Comparison of ENCODE assay signal across 7 cellular contexts in the genomic region with DNA sequence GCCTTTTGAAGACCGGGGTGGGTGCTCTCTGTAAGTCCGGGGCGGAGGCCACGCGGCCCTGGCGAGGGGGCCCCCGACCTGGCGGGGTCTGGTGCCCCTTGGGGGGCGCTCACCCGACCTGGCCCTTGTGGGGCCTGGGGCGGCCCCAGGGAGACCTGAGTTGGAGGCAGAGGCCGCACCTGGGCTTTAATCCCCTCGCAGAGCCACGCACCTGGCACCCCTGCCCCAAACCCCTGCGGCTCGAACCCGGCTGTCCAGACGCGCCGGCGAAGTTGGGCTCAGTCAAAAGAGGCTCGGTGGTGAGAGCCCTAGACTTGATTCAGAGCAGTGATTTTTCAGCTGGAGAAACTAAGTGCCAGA. TPM values are rescaled to one million over a fixed set of nuclear protein-coding genes. Genes with fewer than 3 reads are reported as not detected.
DNase-seq lines count a peak whose midpoint lies in the region; ATAC-seq and TF ChIP-seq lines count a peak whose summit lies in the region.

No MANE protein-coding gene starts in this region.

- H3K36me3 Mint-ChIP-seq in type B pancreatic cell: peaks cover 21% of the 10 kb centered on the region

- H3K27me3 Mint-ChIP-seq in type B pancreatic cell: no peaks in the 10 kb centered on the region

- TF ChIP-seq CTCF in prostate gland (IDR thresholded peaks at IDR 0.05) (no peak), type B pancreatic cell (conservative IDR thresholded peaks at IDR 0.05) (no peak)

- H3K36me3 ChIP-seq in duodenal mucosa (ENCODE audit: control insufficient read depth in 1 of 2, insufficient read depth in 2 of 2, low read length in 2 of 2): peaks cover 0 to 23% of the 10 kb centered on the region in 2 donors
- H3K36me3 ChIP-seq in prostate gland: peaks cover 0 to 13% of the 10 kb centered on the region in 2 donors

- H3K27me3 ChIP-seq in duodenal mucosa (ENCODE audit: control insufficient read depth in 1 of 2, insufficient read depth in 2 of 2, low read length in 2 of 2): no peaks in the 10 kb centered on the region
- no peaks in the 10 kb centered on the region for H3K27me3 ChIP-seq in prostate gland (replicated peaks; ENCODE audit: insufficient read depth)

- H3K4me3 ChIP-seq in duodenal mucosa (ENCODE audit: low read depth in 1 of 2, low read length in 2 of 2) (peak overlapping the region; percentile 71 to 72), prostate gland (peak overlapping the region; percentile 28 to 37)

- no peak for TF ChIP-seq POLR2A in prostate gland (IDR thresholded peaks at IDR 0.05)

- H3K27ac Mint-ChIP-seq in type B pancreatic cell: no peak overlapping the region

- ATAC-seq in GM19395 (IDR thresholded peaks at IDR 0.05; ENCODE audit: unreplicated experiment) (peak; percentile 54), HG03460 (IDR thresholded peaks at IDR 0.05; ENCODE audit: unreplicated experiment) (peak; percentile 7)

- 38% methylated on average over 15 of the region's 22 CpGs for WGBS in prostate gland

- H3K4me1 ChIP-seq in duodenal mucosa (ENCODE audit: control insufficient read depth in 1 of 2, insufficient read depth in 2 of 2, low read length in 2 of 2) (peaks cover 5 to 9% of the 10 kb centered on the region in 2 donors), prostate gland (replicated peaks) (peaks cover 5% of the 10 kb centered on the region)

- H3K9me3 Mint-ChIP-seq in type B pancreatic cell: no peaks in the 10 kb centered on the region

- no peak overlapping the region for H3K27ac ChIP-seq in duodenal mucosa (ENCODE audit: low read depth, low read length)
- peak overlapping the region; percentile 7 to 17 for H3K27ac ChIP-seq in prostate gland

- H3K9me3 ChIP-seq in duodenal mucosa (ENCODE audit: control insufficient read depth in 1 of 2, low read length in 2 of 2) (no peaks in the 10 kb centered on the region), prostate gland (no peaks in the 10 kb centered on the region)

- no peak overlapping the region for H3K4me3 Mint-ChIP-seq in type B pancreatic cell

- no peak for DNase-seq in prostate gland (ENCODE audit: low spot score)
- DNase-seq in D341Med (ENCODE audit: low spot score): no peak
- DNase-seq in hippocampal formation (lab: John Stamatoyannopoulos, UW): no peak
- no peak for DNase-seq in type B pancreatic cell (ENCODE audit: extremely low spot score, unreplicated experiment)

- peaks cover 2% of the 10 kb centered on the region for H3K4me1 Mint-ChIP-seq in type B pancreatic cell (ENCODE audit: unreplicated experiment)

- intact Hi-C loops in prostate gland (cut with DNase I): no loop called here

- peak overlapping the region in 1 of 2 donors; percentile 64 for H3K9ac ChIP-seq in duodenal mucosa (ENCODE audit: low read depth in 1 of 2, low read length in 2 of 2)

RNA-seq across cellular contexts. Expression of a gene that starts 0.3 kb away (rescaled TPM):
- total RNA-seq in prostate gland (1 to 10 TPM in 1 of 2 donors, under 1 TPM in 1; 0.55 to 4.5 TPM), type B pancreatic cell (ENCODE audit: low replicate concordance) (2.6 and 3.3 TPM in 2 replicates)

RNA-seq across cellular contexts. Expression of a gene that starts 30.1 kb away (rescaled TPM):
- total RNA-seq in prostate gland: 10 to 100 TPM; 68.2 to 73.3 TPM
- total RNA-seq in type B pancreatic cell (ENCODE audit: low replicate concordance): 41.8 and 43.0 TPM in 2 replicates

RNA-seq across cellular contexts. Expression of a gene that starts 60.0 kb away (rescaled TPM):
- total RNA-seq in prostate gland (1 to 10 TPM in 1 of 2 donors, under 1 TPM in 1; 0.41 to 4.0 TPM), type B pancreatic cell (ENCODE audit: low replicate concordance) (0.92 TPM in 1 of 2 replicates, not detected in the other)
